Comparison of ENCODE assay signal across 18 cellular contexts in the genomic region with DNA sequence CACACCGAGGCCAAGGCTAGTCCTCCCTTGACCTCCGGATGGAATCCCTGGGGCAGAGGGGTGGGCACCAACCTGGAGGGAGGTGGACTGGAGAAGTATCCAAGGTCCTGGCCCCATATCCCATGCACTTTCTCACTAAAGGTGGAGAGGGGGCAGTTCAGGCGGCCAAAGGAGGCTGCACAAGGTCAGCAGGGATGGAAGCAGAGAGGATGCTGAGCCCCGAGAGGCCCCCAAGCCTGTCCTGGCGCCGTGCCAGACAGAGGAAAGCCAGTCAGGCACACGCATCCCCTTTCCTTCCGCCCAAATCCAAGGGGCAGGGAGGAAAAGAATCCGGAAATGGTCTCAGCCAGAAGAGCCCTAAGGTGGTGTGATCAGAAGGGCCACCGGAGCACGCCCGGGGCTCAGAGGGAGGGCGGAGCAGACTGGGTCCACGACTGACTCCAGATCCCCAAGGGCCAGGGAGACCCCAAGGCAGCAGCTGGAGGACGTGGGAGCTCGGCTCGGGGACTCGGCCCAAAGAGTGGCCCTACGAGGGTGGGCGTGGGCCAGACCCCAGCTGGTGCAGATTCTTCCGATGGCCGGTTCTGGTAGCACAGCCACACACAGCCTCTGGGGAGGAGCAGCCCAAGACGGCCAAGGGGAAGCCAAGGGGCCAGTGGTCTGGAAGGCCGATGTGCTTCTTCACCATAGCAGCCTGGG.
DNase-seq lines count a peak whose midpoint lies in the region; ATAC-seq and TF ChIP-seq lines count a peak whose summit lies in the region.
"Had no signal": no experiment of that assay in that cellular context is flagged by ENCODE, and none has a peak within 500 bp of the region (broad histone marks: within the 10 kb centered on the region; RNA-seq: fewer than 3 reads in every experiment).

No MANE protein-coding gene starts in this region.

- H3K9me3 Mint-ChIP-seq in HFFc6 = no peaks in the 10 kb centered on the region
- H3K9me3 Mint-ChIP-seq in dendritic cell treated with granulocyte-macrophage colony-stimulating factor and Interleukin-4, amounts not matched to agents 40 ng/mL and 50 ng/mL, for 4 days = no peaks in the 10 kb centered on the region
- H3K9me3 Mint-ChIP-seq: activated CD4-positive, alpha-beta T cell treated with anti-CD3 and anti-CD28 coated beads, Interleukin-2, amount 10 ng/mL, durations not matched to agents 24 days and 14 days; activated naive CD4-positive, alpha-beta T cell treated with anti-CD3 and anti-CD28 coated beads, Interleukin-2, amount 10 ng/mL, durations not matched to agents 7 days and 5 days had no signal

- H3K36me3 ChIP-seq in lower lobe of right lung (peaks cover 58% of the 10 kb centered on the region), spleen (peaks cover 0 to 90% (median 30%) of the 10 kb centered on the region in 6 donors)

- no peak overlapping the region for H3K4me3 Mint-ChIP-seq in HFFc6
- no peak overlapping the region for H3K4me3 Mint-ChIP-seq in dendritic cell treated with granulocyte-macrophage colony-stimulating factor and Interleukin-4, amounts not matched to agents 40 ng/mL and 50 ng/mL, for 4 days
- H3K4me3 Mint-ChIP-seq: activated CD4-positive, alpha-beta T cell treated with anti-CD3 and anti-CD28 coated beads, Interleukin-2, amount 10 ng/mL, durations not matched to agents 24 days and 14 days; activated naive CD4-positive, alpha-beta T cell treated with anti-CD3 and anti-CD28 coated beads, Interleukin-2, amount 10 ng/mL, durations not matched to agents 7 days and 5 days had no signal

- DNase-seq in HFFc6 (no peak), lower lobe of right lung (no peak), spleen (no peak), HK-2 (ENCODE audit: unreplicated experiment) (no peak), cerebellar nuclear complex (lab: John Stamatoyannopoulos, UW) (no peak)
- DNase-seq: activated CD4-positive, alpha-beta T cell treated with anti-CD3 and anti-CD28 coated beads, Interleukin-2, amount 10 ng/mL, durations not matched to agents 24 days and 14 days; activated naive CD4-positive, alpha-beta T cell treated with anti-CD3 and anti-CD28 coated beads, Interleukin-2, amount 10 ng/mL, durations not matched to agents 7 days and 5 days; activated T-cell treated with anti-CD3 and anti-CD28 coated beads for 4 hours; effector memory CD4-positive, alpha-beta T cell; foreskin keratinocyte; midbrain; NCI-H1436 treated with DMSO at 0.1 percent for 48 hours; NCI-H510A; occipital lobe; stimulated activated CD4-positive, alpha-beta T cell treated with anti-CD3 and anti-CD28 coated beads, Interleukin-12 subunit alpha, Interleukin-12 subunit beta, amount 100 ng/mL, for 4 hours had no signal

- peak overlapping the region; percentile 49 for H3K27ac ChIP-seq in lower lobe of right lung
- H3K27ac ChIP-seq in spleen = peak overlapping the region in 7 of 8 donors; percentile 3 to 57 (median 49)
- H3K27ac ChIP-seq: foreskin keratinocyte had no signal

- H3K36me3 Mint-ChIP-seq in HFFc6 (ENCODE audit: low read depth) = no peaks in the 10 kb centered on the region
- H3K36me3 Mint-ChIP-seq in dendritic cell treated with granulocyte-macrophage colony-stimulating factor and Interleukin-4, amounts not matched to agents 40 ng/mL and 50 ng/mL, for 4 days (ENCODE audit: low read depth) = peaks cover 88% of the 10 kb centered on the region
- H3K36me3 Mint-ChIP-seq: activated naive CD4-positive, alpha-beta T cell treated with anti-CD3 and anti-CD28 coated beads, Interleukin-2, amount 10 ng/mL, durations not matched to agents 7 days and 5 days had no signal

- no peaks in the 10 kb centered on the region; the same call in 1 of the 2 replicates for H3K4me1 Mint-ChIP-seq in HFFc6 (ENCODE audit: low read depth)
- peaks cover 10% of the 10 kb centered on the region for H3K4me1 Mint-ChIP-seq in dendritic cell treated with granulocyte-macrophage colony-stimulating factor and Interleukin-4, amounts not matched to agents 40 ng/mL and 50 ng/mL, for 4 days (ENCODE audit: low read depth)
- H3K4me1 Mint-ChIP-seq: activated naive CD4-positive, alpha-beta T cell treated with anti-CD3 and anti-CD28 coated beads, Interleukin-2, amount 10 ng/mL, durations not matched to agents 7 days and 5 days had no signal

- ATAC-seq in lower lobe of right lung (no peak), GM18858 (IDR thresholded peaks at IDR 0.05; ENCODE audit: unreplicated experiment) (no peak)
- ATAC-seq: foreskin keratinocyte had no signal

- H3K4me1 ChIP-seq in lower lobe of right lung (peaks cover 64% of the 10 kb centered on the region), spleen (peaks cover 3 to 77% (median 46%) of the 10 kb centered on the region in 6 donors)
- H3K4me1 ChIP-seq: foreskin keratinocyte had no signal

- no peak for TF ChIP-seq POLR2A in spleen (IDR thresholded peaks at IDR 0.05)

- peak overlapping the region; percentile 29; the same call in 1 of the 2 replicates for H3K27ac Mint-ChIP-seq in HFFc6
- peak overlapping the region; percentile 37 for H3K27ac Mint-ChIP-seq in dendritic cell treated with granulocyte-macrophage colony-stimulating factor and Interleukin-4, amounts not matched to agents 40 ng/mL and 50 ng/mL, for 4 days
- H3K27ac Mint-ChIP-seq: activated CD4-positive, alpha-beta T cell treated with anti-CD3 and anti-CD28 coated beads, Interleukin-2, amount 10 ng/mL, durations not matched to agents 24 days and 14 days; activated naive CD4-positive, alpha-beta T cell treated with anti-CD3 and anti-CD28 coated beads, Interleukin-2, amount 10 ng/mL, durations not matched to agents 7 days and 5 days had no signal

- 61 to 81% (median 65%) methylated on average over 21 to 24 of the region's 24 CpGs for WGBS in spleen, 5 donors

- peaks cover 3% of the 10 kb centered on the region for H3K27me3 Mint-ChIP-seq in HFFc6 (ENCODE audit: insufficient read depth)
- no peaks in the 10 kb centered on the region for H3K27me3 Mint-ChIP-seq in dendritic cell treated with granulocyte-macrophage colony-stimulating factor and Interleukin-4, amounts not matched to agents 40 ng/mL and 50 ng/mL, for 4 days
- H3K27me3 Mint-ChIP-seq: activated CD4-positive, alpha-beta T cell treated with anti-CD3 and anti-CD28 coated beads, Interleukin-2, amount 10 ng/mL, durations not matched to agents 24 days and 14 days; activated naive CD4-positive, alpha-beta T cell treated with anti-CD3 and anti-CD28 coated beads, Interleukin-2, amount 10 ng/mL, durations not matched to agents 7 days and 5 days had no signal

- no peaks in the 10 kb centered on the region for H3K9me3 ChIP-seq in lower lobe of right lung
- no peaks in the 10 kb centered on the region for H3K9me3 ChIP-seq in spleen
- H3K9me3 ChIP-seq: body of pancreas had no signal

- H3K4me3 ChIP-seq in lower lobe of right lung = no peak overlapping the region
- no peak overlapping the region for H3K4me3 ChIP-seq in spleen
- H3K4me3 ChIP-seq: body of pancreas had no signal

- intact Hi-C loops in dendritic cell treated with granulocyte-macrophage colony-stimulating factor and Interleukin-4, amounts not matched to agents 40 ng/mL and 50 ng/mL, for 4 days (cut with micrococcal nuclease) = loop anchor here (5.0 kb wide), 1 partner anchor 92 kb away; no protein-coding TSS in a partner anchor
- intact Hi-C loops in lower lobe of right lung (cut with DNase I) = loop anchor here (10.0 kb wide), 1 partner anchor 75 kb away; no protein-coding TSS in a partner anchor
- intact Hi-C loops in spleen (cut with DNase I; ENCODE audit: low total_unique reads) = loop anchor here (5.0 to 10.0 kb wide), 2 partner anchors 63 to 85 kb away; no protein-coding TSS in a partner anchor

- TF ChIP-seq CTCF in HFFc6 (IDR thresholded peaks at IDR 0.05) (no peak), lower lobe of right lung (IDR thresholded peaks at IDR 0.05) (no peak), spleen (IDR thresholded peaks at IDR 0.05 in 8 of 11, conservative IDR thresholded peaks at IDR 0.05 in 3 of 11) (no peak)

- H3K27me3 ChIP-seq in lower lobe of right lung (ENCODE audit: low read depth) = no peaks in the 10 kb centered on the region
- H3K27me3 ChIP-seq in spleen (replicated peaks in 1 of 7) = no peaks in the 10 kb centered on the region
- H3K27me3 ChIP-seq: body of pancreas, foreskin keratinocyte had no signal
